28 cellular contexts compared by ENCODE assay signal in genomic region chr12:13666806-13667205, GRCh38.
DNase-seq lines count a peak whose midpoint lies in the region; ATAC-seq, FAIRE-seq and TF ChIP-seq lines count a peak whose summit lies in the region.
"Had no signal": no experiment of that assay in that cellular context is flagged by ENCODE, and none has a peak within 500 bp of the region (broad histone marks: within the 10 kb centered on the region; RNA-seq: fewer than 3 reads in every experiment).

No MANE protein-coding gene starts in this region.

- in situ Hi-C loops in GM12878 (cut with MboI), result no loop called here

- intact Hi-C loops in GM12878 (cut with micrococcal nuclease; ENCODE audit: unreplicated experiment) (no loop called here), esophagus muscularis mucosa (cut with DNase I) (no loop called here)

- H3K36me3 Mint-ChIP-seq in mesothelial cell of epicardium, result no peaks in the 10 kb centered on the region
- H3K36me3 Mint-ChIP-seq in activated naive CD8-positive, alpha-beta T cell treated with anti-CD3 and anti-CD28 coated beads, Interleukin-2, amount 50 U/mL, for 24 hours (ENCODE audit: low read depth), result no peaks in the 10 kb centered on the region
- H3K36me3 Mint-ChIP-seq: activated naive CD4-positive, alpha-beta T cell treated with anti-CD3 and anti-CD28 coated beads, Interleukin-2, amount 50 U/mL, for 72 hours had no signal

- RAD21 ChIA-PET in GM12878 (lab: Charles Lee; ENCODE audit: unreplicated experiment), result interaction anchor here (0.8 to 1.5 kb wide), 2 partner anchors 131 to 305 kb away, joined by 3 to 8 read pairs; no protein-coding TSS in a partner anchor

- no peak overlapping the region for H3K4me3 Mint-ChIP-seq in mesothelial cell of epicardium
- no peak overlapping the region for H3K4me3 Mint-ChIP-seq in activated naive CD8-positive, alpha-beta T cell treated with anti-CD3 and anti-CD28 coated beads, Interleukin-2, amount 50 U/mL, for 24 hours

- ATAC-seq in GM12878, result peak; percentile 74
- no peak for ATAC-seq in activated naive CD8-positive, alpha-beta T cell treated with anti-CD3 and anti-CD28 coated beads, Interleukin-2, amount 50 U/mL, for 24 hours
- no peak for ATAC-seq in HG03571 (IDR thresholded peaks at IDR 0.05; ENCODE audit: unreplicated experiment)
- ATAC-seq in GM18517 (IDR thresholded peaks at IDR 0.05; ENCODE audit: unreplicated experiment), result no peak
- ATAC-seq: activated naive CD4-positive, alpha-beta T cell treated with anti-CD3 and anti-CD28 coated beads, Interleukin-2, amount 50 U/mL, for 72 hours; left ventricle myocardium superior had no signal

- TF ChIP-seq POLR2A in GM12878 (IDR thresholded peaks at IDR 0.05; ENCODE audit: low read depth, low read length), result no peak
- no peak for TF ChIP-seq POLR2A in esophagus muscularis mucosa (IDR thresholded peaks at IDR 0.05; ENCODE audit: low read depth)

- no peaks in the 10 kb centered on the region for H3K4me1 ChIP-seq in GM12878 (ENCODE audit: control insufficient read depth, insufficient read depth, low read length)
- peaks cover 0 to 5% (median 0%) of the 10 kb centered on the region in 4 donors for H3K4me1 ChIP-seq in esophagus muscularis mucosa
- H3K4me1 ChIP-seq: breast epithelium, tibial artery had no signal

- no peaks in the 10 kb centered on the region for H4K20me1 ChIP-seq in GM12878 (ENCODE audit: control insufficient read depth, insufficient read depth)

- H3K27me3 Mint-ChIP-seq in mesothelial cell of epicardium (ENCODE audit: low read depth), result peaks cover 13% of the 10 kb centered on the region
- H3K27me3 Mint-ChIP-seq in activated naive CD8-positive, alpha-beta T cell treated with anti-CD3 and anti-CD28 coated beads, Interleukin-2, amount 50 U/mL, for 24 hours, result no peaks in the 10 kb centered on the region

- no TSS peak for BruUV-seq in GM12878 (replicated peaks; lab: Mats Ljungman, UMichigan)

- H3K27ac Mint-ChIP-seq in mesothelial cell of epicardium, result no peak overlapping the region
- no peak overlapping the region for H3K27ac Mint-ChIP-seq in activated naive CD8-positive, alpha-beta T cell treated with anti-CD3 and anti-CD28 coated beads, Interleukin-2, amount 50 U/mL, for 24 hours
- H3K27ac Mint-ChIP-seq: activated naive CD4-positive, alpha-beta T cell treated with anti-CD3 and anti-CD28 coated beads, Interleukin-2, amount 50 U/mL, for 72 hours had no signal

- no peak overlapping the region for H3K27ac ChIP-seq in GM12878 (ENCODE audit: control insufficient read depth, insufficient read depth)
- H3K27ac ChIP-seq in esophagus muscularis mucosa (replicated peaks in 1 of 4), result no peak overlapping the region
- H3K27ac ChIP-seq: 22Rv1, breast epithelium, C4-2B, tibial artery had no signal

- SMC1A ChIA-PET in GM12878 (lab: Charles Lee; ENCODE audit: uncharacterized antibody, unreplicated experiment), result interaction anchor here (0.8 to 2.8 kb wide), 5 partner anchors 23 to 305 kb away, joined by 3 to 14 read pairs (median 3); no protein-coding TSS in a partner anchor

- no peak for TF ChIP-seq EP300 in GM12878 (IDR thresholded peaks at IDR 0.05; ENCODE audit: borderline replicate concordance in 1 of 2, control insufficient read depth in 1 of 2, low read depth in 2 of 2, low read length in 2 of 2)
- TF ChIP-seq EP300 in esophagus muscularis mucosa (IDR thresholded peaks at IDR 0.05), result no peak

- POLR2A ChIA-PET in GM12878 (lab: Charles Lee), result no interaction called here

- H2AFZ ChIP-seq in GM12878 (ENCODE audit: control insufficient read depth, low read depth, low read length), result no peak overlapping the region

- TF ChIP-seq RAD21 in GM12878 (IDR thresholded peaks at IDR 0.05; ENCODE audit: insufficient read depth, low read depth, low read length), result no peak

- no peak overlapping the region for H3K4me2 ChIP-seq in GM12878 (ENCODE audit: control insufficient read depth, insufficient read depth)

- H3K9me3 ChIP-seq in GM12878 (replicated peaks; ENCODE audit: control insufficient read depth, insufficient read depth, low read length), result no peaks in the 10 kb centered on the region
- no peaks in the 10 kb centered on the region for H3K9me3 ChIP-seq in esophagus muscularis mucosa
- H3K9me3 ChIP-seq: breast epithelium, tibial artery had no signal

- H3K27me3 ChIP-seq in GM12878 (replicated peaks in 1 of 2; ENCODE audit: control insufficient read depth in 2 of 2, insufficient read depth in 2 of 2, low read length in 1 of 2) (no peaks in the 10 kb centered on the region; a peak in 2 of 4 replicates), esophagus muscularis mucosa (no peaks in the 10 kb centered on the region)
- H3K27me3 ChIP-seq: breast epithelium, tibial artery had no signal

- no peak for FAIRE-seq in GM12878 (lab: Jason Lieb, UNC)

- no peak overlapping the region for H3K4me3 ChIP-seq in GM12878
- no peak overlapping the region for H3K4me3 ChIP-seq in esophagus muscularis mucosa
- H3K4me3 ChIP-seq: breast epithelium, tibial artery had no signal

- TF ChIP-seq CTCF in GM12878 (IDR thresholded peaks at IDR 0.05 in 2 of 3, conservative IDR thresholded peaks at IDR 0.05 in 1 of 3; ENCODE audit: control insufficient read depth in 2 of 3, extremely low read depth in 1 of 3, insufficient read depth in 1 of 3, low read depth in 3 of 3, low read length in 3 of 3) (peak in 2 of 3 experiments; percentile 24 to 39; a peak in 2 of 6 replicates), mesothelial cell of epicardium (IDR thresholded peaks at IDR 0.05; ENCODE audit: unreplicated experiment) (peak; percentile 44), esophagus muscularis mucosa (IDR thresholded peaks at IDR 0.05) (no peak)

- H3K36me3 ChIP-seq in GM12878 (ENCODE audit: control insufficient read depth in 2 of 2, insufficient read depth in 2 of 2, low read length in 1 of 2) (no peaks in the 10 kb centered on the region), esophagus muscularis mucosa (no peaks in the 10 kb centered on the region)
- H3K36me3 ChIP-seq: breast epithelium, tibial artery had no signal

- CTCF ChIA-PET in GM12878 (lab: Yijun Ruan, JAX), result interaction anchor here (0.8 to 3.1 kb wide), 8 partner anchors 10 to 500 kb away, joined by 3 to 22 read pairs (median 5); no protein-coding TSS in a partner anchor

- no peaks in the 10 kb centered on the region for H3K9me3 Mint-ChIP-seq in mesothelial cell of epicardium
- no peaks in the 10 kb centered on the region for H3K9me3 Mint-ChIP-seq in activated naive CD8-positive, alpha-beta T cell treated with anti-CD3 and anti-CD28 coated beads, Interleukin-2, amount 50 U/mL, for 24 hours
- H3K9me3 Mint-ChIP-seq: activated naive CD4-positive, alpha-beta T cell treated with anti-CD3 and anti-CD28 coated beads, Interleukin-2, amount 50 U/mL, for 72 hours had no signal

- peaks cover 20% of the 10 kb centered on the region for H3K4me1 Mint-ChIP-seq in mesothelial cell of epicardium
- H3K4me1 Mint-ChIP-seq in activated naive CD8-positive, alpha-beta T cell treated with anti-CD3 and anti-CD28 coated beads, Interleukin-2, amount 50 U/mL, for 24 hours, result no peaks in the 10 kb centered on the region

- 0% methylated on average over 2 of the region's 2 CpGs for WGBS in GM12878 (ENCODE audit: insufficient coverage, insufficient replicate concordance, low lambda C conversion rate, missing lambda C conversion rate)
- 68% methylated on average over 2 of the region's 2 CpGs for WGBS in esophagus muscularis mucosa

- H3K79me2 ChIP-seq in GM12878 (ENCODE audit: control insufficient read depth, insufficient read depth, low read length), result no peaks in the 10 kb centered on the region

- DNase-seq in DMS53 (lab: John Stamatoyannopoulos, UW) (peak; percentile 26), DMS53 treated with DMSO at 0.1 percent for 48 hours (lab: John Stamatoyannopoulos, UW; ENCODE audit: unreplicated experiment) (no peak), GM12878 (ENCODE audit: low read depth, low spot score) (no peak), mesothelial cell of epicardium (ENCODE audit: low spot score in 2 of 2, unreplicated experiment in 2 of 2) (no peak), esophagus muscularis mucosa (ENCODE audit: extremely low spot score) (no peak)
- DNase-seq in activated naive CD8-positive, alpha-beta T cell treated with anti-CD3 and anti-CD28 coated beads, Interleukin-2, amount 50 U/mL, for 24 hours, result no peak
- DNase-seq: activated CD4-positive, alpha-beta T cell treated with anti-CD3 and anti-CD28 coated beads for 4 hours; activated CD8-positive, alpha-beta memory T cell treated with anti-CD3 and anti-CD28 coated beads for 24 hours; activated T-cell treated with anti-CD3 and anti-CD28 coated beads for 4 hours; anterior cingulate cortex; COR-L47; DMS79; HCEC 1CT; islet precursor cell; Karpas-422; left ventricle myocardium superior; MV-4-11; nucleus accumbens; SIG-M5; stimulated activated CD4-positive, alpha-beta T cell treated with anti-CD3 and anti-CD28 coated beads, Interleukin-15, amount 100 ng/mL, for 24 hours; stimulated activated CD4-positive, alpha-beta T cell treated with anti-CD3 and anti-CD28 coated beads, Interleukin-4, amount 100 ng/mL, for 4 hours; tibial artery had no signal

- H3K9ac ChIP-seq in GM12878 (ENCODE audit: control insufficient read depth, insufficient read depth, low read length), result no peak overlapping the region

TF ChIP-seq in GM12878, 131 proteins besides CTCF, POLR2A, EP300 and RAD21 (continues in another document):
- TF ChIP-seq ZNF217 (IDR thresholded peaks at IDR 0.05), result no peak
- no peak for TF ChIP-seq REST (IDR thresholded peaks at IDR 0.05; ENCODE audit: low read depth, low read length)
- TF ChIP-seq RB1 (IDR thresholded peaks at IDR 0.05; ENCODE audit: borderline replicate concordance), result no peak

Comparison
In these comparisons a context has a peak if more than half of its experiments do, and no peak if none do; other contexts are left out.
1. CTCF ChIP-seq: peak in GM12878 (2 of 3) and mesothelial cell of epicardium (single experiment); none in esophagus muscularis mucosa (0 of 3).